Comparison of ENCODE assay signal across 13 cellular contexts in genomic region chr13:69948016-69948415, GRCh38.
DNase-seq lines count a peak whose midpoint lies in the region; ATAC-seq lines count a peak whose summit lies in the region.
"Had no signal": no experiment of that assay in that cellular context is flagged by ENCODE, and none has a peak within 500 bp of the region (broad histone marks: within the 10 kb centered on the region; RNA-seq: fewer than 3 reads in every experiment).

No MANE protein-coding gene starts in this region.

- ATAC-seq in HG02798 (IDR thresholded peaks at IDR 0.05; ENCODE audit: poor library complexity, unreplicated experiment), result peak; percentile 76
- ATAC-seq in HG03558 (IDR thresholded peaks at IDR 0.05; ENCODE audit: extremely low read depth, unreplicated experiment), result peak; percentile 91
- ATAC-seq in natural killer cell treated with Interleukin-12 subunit alpha and Interleukin-12 subunit beta and Interleukin-15 and Interleukin-18, amount 100 ng/mL, for 72 hours, result no peak

- H3K4me3 Mint-ChIP-seq in natural killer cell treated with Interleukin-12 subunit alpha and Interleukin-12 subunit beta and Interleukin-15 and Interleukin-18, amount 100 ng/mL, for 72 hours, result no peak overlapping the region
- H3K4me3 Mint-ChIP-seq: mesothelial cell of epicardium had no signal

- no peaks in the 10 kb centered on the region for H3K4me1 Mint-ChIP-seq in natural killer cell treated with Interleukin-12 subunit alpha and Interleukin-12 subunit beta and Interleukin-15 and Interleukin-18, amount 100 ng/mL, for 72 hours (ENCODE audit: low read depth in 2 of 2)

- intact Hi-C loops in head of caudate nucleus (cut with DNase I), result no loop called here

- no peaks in the 10 kb centered on the region for H3K36me3 ChIP-seq in neuron (ENCODE audit: insufficient read depth, low read length)
- H3K36me3 ChIP-seq: spleen had no signal

- no peaks in the 10 kb centered on the region for H3K4me1 ChIP-seq in neuron (ENCODE audit: insufficient read depth, low read length)
- H3K4me1 ChIP-seq: spleen had no signal

- DNase-seq in SKM-1 treated with dmso at 0.1 percent for 144 hours (lab: John Stamatoyannopoulos, UW; ENCODE audit: unreplicated experiment) (peak; percentile 26), SKM-1 (lab: John Stamatoyannopoulos, UW; ENCODE audit: unreplicated experiment) (no peak), GDM1 (lab: John Stamatoyannopoulos, UW) (no peak), head of caudate nucleus (no peak)
- DNase-seq in natural killer cell treated with Interleukin-12 subunit alpha and Interleukin-12 subunit beta and Interleukin-15 and Interleukin-18, amount 100 ng/mL, for 72 hours (ENCODE audit: low spot score), result no peak
- DNase-seq: glutamatergic neuron; spleen; stimulated activated naive CD4-positive, alpha-beta T cell treated with Interleukin-2 at 50 U/mL for 16 hours; T-helper 9 cell had no signal

- no peaks in the 10 kb centered on the region for H3K9me3 ChIP-seq in neuron (ENCODE audit: low read length)

- no peak overlapping the region for H3K27ac Mint-ChIP-seq in natural killer cell treated with Interleukin-12 subunit alpha and Interleukin-12 subunit beta and Interleukin-15 and Interleukin-18, amount 100 ng/mL, for 72 hours
- H3K27ac Mint-ChIP-seq: mesothelial cell of epicardium had no signal

- no peaks in the 10 kb centered on the region for H3K27me3 ChIP-seq in neuron (ENCODE audit: insufficient read depth, low read length)
- H3K27me3 ChIP-seq: spleen had no signal

- peaks cover 7% of the 10 kb centered on the region for H3K9me3 Mint-ChIP-seq in natural killer cell treated with Interleukin-12 subunit alpha and Interleukin-12 subunit beta and Interleukin-15 and Interleukin-18, amount 100 ng/mL, for 72 hours

- no peaks in the 10 kb centered on the region for H3K36me3 Mint-ChIP-seq in natural killer cell treated with Interleukin-12 subunit alpha and Interleukin-12 subunit beta and Interleukin-15 and Interleukin-18, amount 100 ng/mL, for 72 hours
- H3K36me3 Mint-ChIP-seq: mesothelial cell of epicardium had no signal

- no peak overlapping the region for H3K4me3 ChIP-seq in neuron (ENCODE audit: low read length)
- H3K4me3 ChIP-seq: spleen had no signal

- peak overlapping the region; percentile 54 for H2AFZ ChIP-seq in neuron (ENCODE audit: low read depth, low read length)

- no peaks in the 10 kb centered on the region for H3K27me3 Mint-ChIP-seq in natural killer cell treated with Interleukin-12 subunit alpha and Interleukin-12 subunit beta and Interleukin-15 and Interleukin-18, amount 100 ng/mL, for 72 hours

Comparison
In these comparisons a context has a peak if more than half of its experiments do, and no peak if none do; other contexts are left out.
1. ATAC-seq: peak in HG02798 (single experiment) and HG03558 (single experiment); none in natural killer cell treated with Interleukin-12 subunit alpha and Interleukin-12 subunit beta and Interleukin-15 and Interleukin-18, amount 100 ng/mL, for 72 hours (0 of 2).